Comparison of ENCODE assay signal across 9 cellular contexts in the genomic region with DNA sequence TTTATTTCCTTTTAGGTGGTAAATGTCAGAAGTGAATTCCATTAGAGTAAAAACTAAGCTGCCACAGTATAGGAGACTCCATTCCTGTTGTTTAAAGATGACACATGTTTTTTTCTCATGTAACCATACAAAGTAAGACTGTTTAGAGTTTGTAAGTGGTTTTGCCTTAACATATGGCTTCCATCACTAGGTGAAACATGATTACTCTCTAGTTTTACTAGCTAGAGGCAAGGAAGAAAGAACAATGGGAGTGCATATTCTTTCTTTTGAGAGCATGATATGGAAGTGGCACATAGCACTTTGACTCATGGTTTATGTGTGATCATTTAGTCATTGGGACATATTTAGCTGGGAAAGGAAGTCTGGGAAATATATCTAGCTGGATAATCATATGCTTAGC. TPM values are rescaled to one million over a fixed set of nuclear protein-coding genes. Genes with fewer than 3 reads are reported as not detected.
A peak's percentile ranks its signal among the peaks of the same experiment; 100 is the strongest.
DNase-seq lines count a peak whose midpoint lies in the region; FAIRE-seq and TF ChIP-seq lines count a peak whose summit lies in the region.
"Had no signal": no experiment of that assay in that cellular context is flagged by ENCODE, and none has a peak within 500 bp of the region (broad histone marks: within the 10 kb centered on the region; RNA-seq: fewer than 3 reads in every experiment).

No MANE protein-coding gene starts in this region.

- intact Hi-C loops in colonic mucosa (cut with DNase I): no loop called here

- H3K27ac ChIP-seq in SK-N-MC: peak overlapping the region; percentile 75
- no peak overlapping the region for H3K27ac ChIP-seq in fibroblast of lung (ENCODE audit: insufficient read depth, low read length)
- no peak overlapping the region for H3K27ac ChIP-seq in colonic mucosa
- H3K27ac ChIP-seq: prostate gland had no signal

- H3K9me3 ChIP-seq in SK-N-MC (ENCODE audit: low read depth, low read length) (peaks cover 24% of the 10 kb centered on the region), fibroblast of lung (ENCODE audit: control insufficient read depth, insufficient read depth, low read depth, low read length) (no peaks in the 10 kb centered on the region), colonic mucosa (no peaks in the 10 kb centered on the region)
- H3K9me3 ChIP-seq: prostate gland had no signal

- H3K79me2 ChIP-seq in fibroblast of lung (ENCODE audit: control insufficient read depth, insufficient read depth, low read length): peaks cover 70% of the 10 kb centered on the region

- DNase-seq in H54 (ENCODE audit: insufficient read length, low spot score) (no peak), SK-N-MC (ENCODE audit: low read depth, low spot score) (no peak), fibroblast of lung (ENCODE audit: low read depth in 2 of 2) (peak; percentile 66 to 72), pulmonary artery endothelial cell (ENCODE audit: low read depth, low spot score) (peak; percentile 45), colonic mucosa (no peak), hepatic stellate cell (ENCODE audit: low spot score) (no peak), NCI-H1105 treated with DMSO at 0.1 percent for 48 hours (lab: John Stamatoyannopoulos, UW) (no peak)
- DNase-seq: NCI-H1092 had no signal

- FAIRE-seq in H54 (lab: Jason Lieb, UNC): peak; percentile 90

- H3K4me2 ChIP-seq in fibroblast of lung (ENCODE audit: extremely low read depth, insufficient read depth, low read length): peak overlapping the region; percentile 1

- peak overlapping the region; percentile 24; the same call in 1 of the 2 replicates for H3K4me3 ChIP-seq in SK-N-MC
- no peak overlapping the region for H3K4me3 ChIP-seq in fibroblast of lung (replicated peaks in 1 of 4; ENCODE audit: control extremely low read depth in 1 of 4, insufficient read depth in 1 of 4, low read depth in 3 of 4, low read length in 4 of 4)
- no peak overlapping the region for H3K4me3 ChIP-seq in colonic mucosa
- H3K4me3 ChIP-seq: prostate gland had no signal

- peaks cover 38% of the 10 kb centered on the region for H3K36me3 ChIP-seq in SK-N-MC (ENCODE audit: insufficient read depth, low read length)
- H3K36me3 ChIP-seq in fibroblast of lung (ENCODE audit: control insufficient read depth, insufficient read depth, low read length): no peaks in the 10 kb centered on the region
- no peaks in the 10 kb centered on the region for H3K36me3 ChIP-seq in colonic mucosa
- H3K36me3 ChIP-seq: prostate gland had no signal

- no peak for TF ChIP-seq POLR2A in H54 (IDR thresholded peaks at IDR 0.05; ENCODE audit: low read depth, low read length)

- H3K9ac ChIP-seq in SK-N-MC (ENCODE audit: insufficient read length) (no peak overlapping the region), fibroblast of lung (ENCODE audit: insufficient read depth, low read length) (no peak overlapping the region), colonic mucosa (ENCODE audit: low read depth in 2 of 2, low read length in 2 of 2) (no peak overlapping the region)

- H3K27me3 ChIP-seq in fibroblast of lung (ENCODE audit: control insufficient read depth, insufficient read depth, low read length): no peaks in the 10 kb centered on the region
- H3K27me3 ChIP-seq in colonic mucosa: no peaks in the 10 kb centered on the region

- H2AFZ ChIP-seq in fibroblast of lung (ENCODE audit: low read length): peak overlapping the region; percentile 8

- H4K20me1 ChIP-seq in fibroblast of lung (ENCODE audit: control insufficient read depth, extremely low read depth, insufficient read depth, low read length): no peaks in the 10 kb centered on the region

- H3K4me1 ChIP-seq in fibroblast of lung (ENCODE audit: control insufficient read depth, extremely low read depth, insufficient read depth, low read length): no peaks in the 10 kb centered on the region
- no peaks in the 10 kb centered on the region for H3K4me1 ChIP-seq in colonic mucosa

- TF ChIP-seq CTCF in fibroblast of lung (conservative IDR thresholded peaks at IDR 0.05 in 1 of 2, IDR thresholded peaks at IDR 0.05 in 1 of 2; ENCODE audit: low read depth in 1 of 2, low read length in 2 of 2) (no peak), colonic mucosa (IDR thresholded peaks at IDR 0.05) (no peak)

RNA-seq across cellular contexts. Expression of gene ATF7IP, which starts 7.7 kb away (rescaled TPM):
- total RNA-seq in fibroblast of lung (14.1 and 18.0 TPM in 2 replicates), pulmonary artery endothelial cell (18.7 and 23.9 TPM in 2 replicates), colonic mucosa (10 to 100 TPM; 36.2 to 44.9 TPM)
- 13.1 and 13.2 TPM in 2 replicates for polyA plus RNA-seq in fibroblast of lung
- 10.2 and 11.4 TPM in 2 replicates for polyA plus RNA-seq in fibroblast of lung (2012)
- 64.6 and 65.9 TPM in 2 replicates for polyA minus RNA-seq in fibroblast of lung (ENCODE audit: low replicate concordance)

Comparison
In these comparisons a context has a peak if more than half of its experiments do, and no peak if none do; other contexts are left out.
1. DNase-seq: peak in fibroblast of lung (2 of 2) and pulmonary artery endothelial cell (single experiment); none in H54 (single experiment), SK-N-MC (single experiment), colonic mucosa (single experiment), hepatic stellate cell (single experiment) and NCI-H1105 treated with DMSO at 0.1 percent for 48 hours (single experiment).